In genomic region chr9:37428345-37428744, GRCh38 we compare ENCODE assay signal across 36 cellular contexts.
"Had no signal": no experiment of that assay in that cellular context is flagged by ENCODE, and none has a peak within 500 bp of the region (broad histone marks: within the 10 kb centered on the region; RNA-seq: fewer than 3 reads in every experiment).

No MANE protein-coding gene starts in this region.

- H3K27me3 Mint-ChIP-seq: activated CD4-positive, alpha-beta memory T cell treated with anti-CD3 and anti-CD28 coated beads, Interleukin-2, amount 10 ng/mL, durations not matched to agents 7 days and 5 days; activated CD8-positive, alpha-beta memory T cell treated with anti-CD3 and anti-CD28 coated beads, Interleukin-2, amount 10 ng/mL, durations not matched to agents 7 days and 5 days; activated naive CD4-positive, alpha-beta T cell treated with anti-CD3 and anti-CD28 coated beads, Interleukin-2, amount 50 U/mL, for 24 hours; activated T-helper 17 cell treated with anti-CD3 and anti-CD28 coated beads, Interleukin-2, amount 50 U/mL, for 72 hours had no signal

- H3K27ac ChIP-seq: adrenal gland, PC-9, SJCRH30, SK-N-MC, WERI-Rb-1 had no signal

- FAIRE-seq: bronchial epithelial cell, RCC 7860 had no signal

- H2AFZ ChIP-seq: PC-9 had no signal

- H3K27me3 ChIP-seq: adrenal gland, MG63, SJCRH30 had no signal

- H3K4me3 Mint-ChIP-seq: activated CD4-positive, alpha-beta memory T cell treated with anti-CD3 and anti-CD28 coated beads, Interleukin-2, amount 10 ng/mL, durations not matched to agents 7 days and 5 days; activated CD8-positive, alpha-beta memory T cell treated with anti-CD3 and anti-CD28 coated beads, Interleukin-2, amount 10 ng/mL, durations not matched to agents 7 days and 5 days; activated naive CD4-positive, alpha-beta T cell treated with anti-CD3 and anti-CD28 coated beads, Interleukin-2, amount 50 U/mL, for 24 hours; activated T-helper 17 cell treated with anti-CD3 and anti-CD28 coated beads, Interleukin-2, amount 50 U/mL, for 72 hours; brain had no signal

- H3K27ac Mint-ChIP-seq: activated CD4-positive, alpha-beta memory T cell treated with anti-CD3 and anti-CD28 coated beads, Interleukin-2, amount 10 ng/mL, durations not matched to agents 7 days and 5 days; activated CD8-positive, alpha-beta memory T cell treated with anti-CD3 and anti-CD28 coated beads, Interleukin-2, amount 10 ng/mL, durations not matched to agents 7 days and 5 days; activated naive CD4-positive, alpha-beta T cell treated with anti-CD3 and anti-CD28 coated beads, Interleukin-2, amount 50 U/mL, for 24 hours; activated T-helper 17 cell treated with anti-CD3 and anti-CD28 coated beads, Interleukin-2, amount 50 U/mL, for 72 hours had no signal

- H3K9me3 ChIP-seq: adrenal gland, MG63, SJCRH30 had no signal

- H3K4me2 ChIP-seq: PC-9 had no signal

- H3K4me1 ChIP-seq: SJCRH30 had no signal

- H3K4me1 Mint-ChIP-seq: activated T-helper 17 cell treated with anti-CD3 and anti-CD28 coated beads, Interleukin-2, amount 50 U/mL, for 72 hours had no signal

- DNase-seq: activated CD4-positive, alpha-beta memory T cell treated with anti-CD3 and anti-CD28 coated beads, Interleukin-2, amount 10 ng/mL, durations not matched to agents 7 days and 5 days; activated CD4-positive, alpha-beta T cell treated with anti-CD3 and anti-CD28 coated beads for 1 hour; activated CD4-positive, alpha-beta T cell treated with anti-CD3 and anti-CD28 coated beads for 48 hours; activated CD4-positive, CD25-positive, alpha-beta regulatory T cell; activated CD8-positive, alpha-beta memory T cell treated with anti-CD3 and anti-CD28 coated beads for 24 hours; activated CD8-positive, alpha-beta memory T cell treated with anti-CD3 and anti-CD28 coated beads, Interleukin-2, amount 10 ng/mL, durations not matched to agents 7 days and 5 days; activated CD8-positive, alpha-beta memory T cell treated with anti-CD3 and anti-CD28 coated beads, Interleukin-2, amount 50 U/mL, for 48 hours; activated effector memory CD4-positive, alpha-beta T cell treated with anti-CD3 and anti-CD28 coated beads, Interleukin-2, amount 50 U/mL, for 16 hours; activated naive CD4-positive, alpha-beta T cell; activated T-cell treated with anti-CD3 and anti-CD28 coated beads, Interleukin-2, amount 50 U/mL, for 48 hours; adrenal gland; caudate nucleus; cerebellar nuclear complex; Kasumi-1; KG1; MG63; NCI-H1092; NCI-H1436 treated with DMSO at 0.1 percent for 48 hours; NCI-H1694 treated with DMSO at 0.1 percent for 48 hours; NCI-H2029; NCI-H2171; NCI-H510A; NCI-H526; NCI-H748 treated with DMSO at 0.1 percent for 48 hours; NK-92 treated with Interleukin-12 subunit alpha and Interleukin-12 subunit beta, amount 100 ng/mL, for 24 hours; PC-9; SHP77; SJCRH30; T1000; WERI-Rb-1 had no signal

- ATAC-seq: activated CD8-positive, alpha-beta memory T cell treated with anti-CD3 and anti-CD28 coated beads, Interleukin-2, amount 10 ng/mL, durations not matched to agents 7 days and 5 days; activated T-helper 17 cell treated with anti-CD3 and anti-CD28 coated beads, Interleukin-2, amount 50 U/mL, for 72 hours had no signal

- H3K9me3 Mint-ChIP-seq: activated CD4-positive, alpha-beta memory T cell treated with anti-CD3 and anti-CD28 coated beads, Interleukin-2, amount 10 ng/mL, durations not matched to agents 7 days and 5 days; activated naive CD4-positive, alpha-beta T cell treated with anti-CD3 and anti-CD28 coated beads, Interleukin-2, amount 50 U/mL, for 24 hours; activated T-helper 17 cell treated with anti-CD3 and anti-CD28 coated beads, Interleukin-2, amount 50 U/mL, for 72 hours; brain had no signal

- H3K4me3 ChIP-seq: adrenal gland, MG63, PC-9, SJCRH30, SK-N-MC had no signal
